ENCODE assay signal across 19 cellular contexts in genomic region chr2:2826209-2826551, GRCh38.
"Had no signal": no experiment of that assay in that cellular context is flagged by ENCODE, and none has a peak within 500 bp of the region (broad histone marks: within the 10 kb centered on the region; RNA-seq: fewer than 3 reads in every experiment).

No MANE protein-coding gene starts in this region.

- H3K27me3 ChIP-seq: foreskin keratinocyte, neural progenitor cell, ovary had no signal

- DNase-seq: activated CD4-positive, alpha-beta T cell treated with anti-CD3 and anti-CD28 coated beads, Interleukin-2, amount 50 U/mL, for 1 hour; activated naive CD4-positive, alpha-beta T cell; activated naive CD8-positive, alpha-beta T cell treated with anti-CD3 and anti-CD28 coated beads for 36 hours; activated T-cell treated with anti-CD3 and anti-CD28 coated beads, Interleukin-2, amount 50 U/mL, for 1 hour; amniotic stem cell; foreskin keratinocyte; kidney glomerular epithelial cell; left ventricle myocardium superior; mucosa of descending colon; naive B cell; ovary; stimulated activated CD4-positive, alpha-beta T cell treated with anti-CD3 and anti-CD28 coated beads, Interleukin-4, amount 100 ng/mL, for 24 hours had no signal

- H3K4me1 Mint-ChIP-seq: activated naive CD8-positive, alpha-beta T cell treated with anti-CD3 and anti-CD28 coated beads for 36 hours; activated T-helper 17 cell treated with anti-CD3 and anti-CD28 coated beads, Interleukin-2, amount 50 U/mL, for 72 hours; naive B cell; stimulated activated effector memory CD8-positive, alpha-beta T cell treated with anti-CD3 and anti-CD28 coated beads, Interleukin-12 subunit alpha, Interleukin-12 subunit beta, amount 100 ng/mL, for 72 hours had no signal

- ATAC-seq: activated T-helper 17 cell treated with anti-CD3 and anti-CD28 coated beads, Interleukin-2, amount 50 U/mL, for 72 hours; foreskin keratinocyte; left ventricle myocardium superior; mucosa of descending colon; sciatic nerve; stimulated activated effector memory CD8-positive, alpha-beta T cell treated with anti-CD3 and anti-CD28 coated beads, Interleukin-12 subunit alpha, Interleukin-12 subunit beta, amount 100 ng/mL, for 72 hours had no signal

- H3K36me3 Mint-ChIP-seq: activated naive CD8-positive, alpha-beta T cell treated with anti-CD3 and anti-CD28 coated beads for 36 hours; neural progenitor cell; stimulated activated effector memory CD8-positive, alpha-beta T cell treated with anti-CD3 and anti-CD28 coated beads, Interleukin-12 subunit alpha, Interleukin-12 subunit beta, amount 100 ng/mL, for 72 hours had no signal

- H3K27ac Mint-ChIP-seq: activated naive CD8-positive, alpha-beta T cell treated with anti-CD3 and anti-CD28 coated beads for 36 hours; activated T-helper 17 cell treated with anti-CD3 and anti-CD28 coated beads, Interleukin-2, amount 50 U/mL, for 72 hours; naive B cell; neural progenitor cell; stimulated activated effector memory CD8-positive, alpha-beta T cell treated with anti-CD3 and anti-CD28 coated beads, Interleukin-12 subunit alpha, Interleukin-12 subunit beta, amount 100 ng/mL, for 72 hours; T-helper 1 cell treated with Interleukin-12 subunit alpha and Interleukin-12 subunit beta and Interleukin-4 antibody, amounts not matched to agents 30 μg/mL and 1 μg/mL, for 36 hours had no signal

- H2AFZ ChIP-seq: neural progenitor cell had no signal

- H3K4me1 ChIP-seq: foreskin keratinocyte had no signal

- H3K4me2 ChIP-seq: neural progenitor cell, smooth muscle cell had no signal

- H3K9ac ChIP-seq: neural progenitor cell had no signal

- H3K4me3 Mint-ChIP-seq: activated naive CD8-positive, alpha-beta T cell treated with anti-CD3 and anti-CD28 coated beads for 36 hours; activated T-helper 17 cell treated with anti-CD3 and anti-CD28 coated beads, Interleukin-2, amount 50 U/mL, for 72 hours; naive B cell; neural progenitor cell; stimulated activated effector memory CD8-positive, alpha-beta T cell treated with anti-CD3 and anti-CD28 coated beads, Interleukin-12 subunit alpha, Interleukin-12 subunit beta, amount 100 ng/mL, for 72 hours; T-helper 1 cell treated with Interleukin-12 subunit alpha and Interleukin-12 subunit beta and Interleukin-4 antibody, amounts not matched to agents 30 μg/mL and 1 μg/mL, for 36 hours had no signal

- H3K9me3 ChIP-seq: ovary, thoracic aorta had no signal

- H3K36me3 ChIP-seq: ovary, thoracic aorta had no signal

- H3K27ac ChIP-seq: foreskin keratinocyte, neural progenitor cell, ovary, thoracic aorta had no signal

- H3K9me3 Mint-ChIP-seq: stimulated activated effector memory CD8-positive, alpha-beta T cell treated with anti-CD3 and anti-CD28 coated beads, Interleukin-12 subunit alpha, Interleukin-12 subunit beta, amount 100 ng/mL, for 72 hours had no signal

- H3K4me3 ChIP-seq: mucosa of descending colon, neural progenitor cell, ovary, smooth muscle cell, thoracic aorta had no signal
